In genomic region chr17:41771389-41772206, GRCh38 we compare ENCODE assay signal across 7 cellular contexts. TPM values are rescaled to one million over a fixed set of nuclear protein-coding genes. Genes with fewer than 3 reads are reported as not detected.
DNase-seq lines count a peak whose midpoint lies in the region; ATAC-seq and TF ChIP-seq lines count a peak whose summit lies in the region.
"Had no signal": no experiment of that assay in that cellular context is flagged by ENCODE, and none has a peak within 500 bp of the region (broad histone marks: within the 10 kb centered on the region; RNA-seq: fewer than 3 reads in every experiment).

No MANE protein-coding gene starts in this region.

- TF ChIP-seq CTCF in heart right ventricle (IDR thresholded peaks at IDR 0.05) (no peak), thyroid gland (IDR thresholded peaks at IDR 0.05) (no peak)

- H3K27ac ChIP-seq in heart right ventricle (peak overlapping the region in 8 of 10 donors; percentile 64 to 97 (median 94)), thyroid gland (peak overlapping the region; percentile 33 to 98 (median 59))
- H3K27ac ChIP-seq: GM23248 had no signal

- intact Hi-C loops in heart right ventricle (cut with DNase I) (loop anchor here in 1 of 10 donors (2.0 to 5.0 kb wide), 2 partner anchors 15 to 41 kb away; partner anchors contain the start of genes FKBP10 and P3H4), Right ventricle myocardium superior (cut with DNase I) (no loop called here), thyroid gland (cut with DNase I) (no loop called here)

- ATAC-seq in heart right ventricle (no peak), Right ventricle myocardium superior (ENCODE audit: poor library complexity) (no peak), GM19397 (IDR thresholded peaks at IDR 0.05; ENCODE audit: unreplicated experiment) (no peak)

- 81% methylated on average over 17 of the region's 17 CpGs for WGBS in heart right ventricle, 2 donors
- 67 to 71% methylated on average over 3 to 10 of the region's 17 CpGs for WGBS in thyroid gland, 2 donors

- no peak for TF ChIP-seq POLR2A in thyroid gland (IDR thresholded peaks at IDR 0.05)

- H3K36me3 ChIP-seq in heart right ventricle (peaks cover 0 to 77% (median 47%) of the 10 kb centered on the region in 9 donors), thyroid gland (peaks cover 43 to 50% of the 10 kb centered on the region in 2 donors)

- no peaks in the 10 kb centered on the region for H3K9me3 ChIP-seq in heart right ventricle
- no peaks in the 10 kb centered on the region for H3K9me3 ChIP-seq in thyroid gland

- no peak for DNase-seq in heart right ventricle
- no peak for DNase-seq in Right ventricle myocardium superior
- no peak for DNase-seq in thyroid gland
- DNase-seq: GM23248 had no signal

- peaks cover 40 to 55% (median 47%) of the 10 kb centered on the region in 9 donors for H3K4me1 ChIP-seq in heart right ventricle
- H3K4me1 ChIP-seq in thyroid gland = peaks cover 49 to 51% of the 10 kb centered on the region in 2 donors

- no peak overlapping the region for H3K4me3 ChIP-seq in heart right ventricle
- no peak overlapping the region for H3K4me3 ChIP-seq in thyroid gland (replicated peaks in 1 of 3)
- H3K4me3 ChIP-seq: GM23248 had no signal

- H3K27me3 ChIP-seq in heart right ventricle (no peaks in the 10 kb centered on the region), thyroid gland (no peaks in the 10 kb centered on the region)

RNA-seq across cellular contexts. Expression of gene JUP, which starts 14.9 kb away (rescaled TPM):
- total RNA-seq in heart right ventricle = 100 to 1,000 TPM; 113 to 217 (median 156) TPM
- polyA plus RNA-seq in heart right ventricle = 10 to 100 TPM; 80.2 to 95.8 TPM
- 195 TPM for total RNA-seq in Right ventricle myocardium superior
- total RNA-seq in thyroid gland = 100 to 1,000 TPM; 127 to 356 (median 250) TPM

RNA-seq across cellular contexts. Expression of gene HAP1, which starts 37.2 kb away (rescaled TPM):
- total RNA-seq in heart right ventricle (under 1 TPM in 1 of 10 donors, not detected in 9; 0.18 TPM), Right ventricle myocardium superior (not detected), thyroid gland (10 to 100 TPM in 1 of 4 donors, 1 to 10 TPM in 2, under 1 TPM in 1; 0.94 to 12.7 (median 1.9) TPM)
- under 1 TPM in 1 of 2 donors, not detected in 1; 0.03 TPM for polyA plus RNA-seq in heart right ventricle
- total RNA-seq: GM23248 had no signal
- polyA plus RNA-seq: GM23248 had no signal

RNA-seq across cellular contexts. Expression of gene P3H4, which starts 40.2 kb away (rescaled TPM):
- total RNA-seq in heart right ventricle (1 to 10 TPM; 2.0 to 7.5 (median 3.8) TPM), Right ventricle myocardium superior (6.7 TPM), thyroid gland (10 to 100 TPM; 24.5 to 59.2 (median 34.9) TPM)
- polyA plus RNA-seq in heart right ventricle = 1 to 10 TPM; 5.6 to 7.3 TPM

RNA-seq across cellular contexts. Expression of gene FKBP10, which starts 41.2 kb away (rescaled TPM):
- total RNA-seq in heart right ventricle (10 to 100 TPM in 4 of 10 donors, 1 to 10 TPM in 6; 4.8 to 31.8 (median 8.7) TPM), Right ventricle myocardium superior (10.6 TPM), thyroid gland (10 to 100 TPM; 42.2 to 75.3 (median 60.4) TPM)
- polyA plus RNA-seq in heart right ventricle = 10 to 100 TPM; 27.8 to 29.3 TPM

RNA-seq across cellular contexts. Expression of gene GAST, which starts 59.5 kb away (rescaled TPM):
- not detected for total RNA-seq in heart right ventricle
- polyA plus RNA-seq in heart right ventricle = not detected
- not detected for total RNA-seq in Right ventricle myocardium superior
- total RNA-seq in thyroid gland = not detected
- total RNA-seq: GM23248, NCI-H460 had no signal
- polyA plus RNA-seq: GM23248, neural cell had no signal
